1 cellular context compared by ENCODE assay signal in the genomic region with DNA sequence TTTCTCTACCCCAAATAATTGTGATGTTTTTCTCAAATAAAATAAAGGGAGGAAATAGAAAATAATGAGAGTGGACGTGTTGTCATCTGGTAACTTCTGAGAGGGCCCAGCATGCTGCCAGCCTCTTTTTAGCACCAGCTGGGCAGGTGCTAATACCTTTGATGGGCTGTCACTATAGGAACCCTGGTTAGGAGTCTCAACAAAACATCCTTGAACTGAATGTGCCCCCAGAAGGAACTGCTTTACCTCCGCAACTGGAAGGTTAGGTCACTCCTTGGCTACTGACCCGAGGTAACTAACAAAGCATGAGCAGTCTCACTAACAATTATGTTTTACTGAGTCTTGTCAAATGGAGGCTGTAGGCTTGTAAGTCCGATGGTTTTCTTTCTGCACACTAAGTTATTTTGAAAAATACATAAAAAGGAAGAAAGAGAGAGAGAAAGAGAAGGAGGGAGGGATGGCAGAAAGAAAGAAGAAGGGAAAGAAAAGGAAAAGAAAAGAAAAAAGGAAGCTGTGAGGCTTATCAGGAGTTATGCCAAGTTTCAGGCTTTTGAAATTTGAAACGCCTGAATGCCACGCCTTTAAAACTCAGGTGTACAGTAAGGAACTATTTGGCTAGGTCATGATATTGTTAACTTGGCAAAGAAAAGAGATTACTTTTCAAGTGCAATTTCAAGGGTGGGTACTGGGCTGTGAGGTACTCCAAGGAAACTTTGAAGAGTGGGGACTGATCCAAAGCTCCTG.
TF ChIP-seq lines count a peak whose summit lies in the region.

No MANE protein-coding gene starts in this region.

TF ChIP-seq in GM23338, 12 proteins besides CTCF, POLR2A, EP300 and RAD21 (continued from another document):
- TF ChIP-seq ZNF462 (CRISPR knock-in tag; IDR thresholded peaks at IDR 0.05): no peak
- TF ChIP-seq, protein P1, sequence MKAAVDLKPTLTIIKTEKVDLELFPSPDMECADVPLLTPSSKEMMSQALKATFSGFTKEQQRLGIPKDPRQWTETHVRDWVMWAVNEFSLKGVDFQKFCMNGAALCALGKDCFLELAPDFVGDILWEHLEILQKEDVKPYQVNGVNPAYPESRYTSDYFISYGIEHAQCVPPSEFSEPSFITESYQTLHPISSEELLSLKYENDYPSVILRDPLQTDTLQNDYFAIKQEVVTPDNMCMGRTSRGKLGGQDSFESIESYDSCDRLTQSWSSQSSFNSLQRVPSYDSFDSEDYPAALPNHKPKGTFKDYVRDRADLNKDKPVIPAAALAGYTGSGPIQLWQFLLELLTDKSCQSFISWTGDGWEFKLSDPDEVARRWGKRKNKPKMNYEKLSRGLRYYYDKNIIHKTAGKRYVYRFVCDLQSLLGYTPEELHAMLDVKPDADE (IDR thresholded peaks at IDR 0.05): no peak
- no peak for TF ChIP-seq STAT1 (IDR thresholded peaks at IDR 0.05; ENCODE audit: unreplicated experiment)
- no peak for TF ChIP-seq ZNF331 (CRISPR knock-in tag; IDR thresholded peaks at IDR 0.05; ENCODE audit: low read depth)
TF ChIP-seq in GM23338: peak in this region for 0.
